18 cellular contexts compared by ENCODE assay signal in the genomic region with DNA sequence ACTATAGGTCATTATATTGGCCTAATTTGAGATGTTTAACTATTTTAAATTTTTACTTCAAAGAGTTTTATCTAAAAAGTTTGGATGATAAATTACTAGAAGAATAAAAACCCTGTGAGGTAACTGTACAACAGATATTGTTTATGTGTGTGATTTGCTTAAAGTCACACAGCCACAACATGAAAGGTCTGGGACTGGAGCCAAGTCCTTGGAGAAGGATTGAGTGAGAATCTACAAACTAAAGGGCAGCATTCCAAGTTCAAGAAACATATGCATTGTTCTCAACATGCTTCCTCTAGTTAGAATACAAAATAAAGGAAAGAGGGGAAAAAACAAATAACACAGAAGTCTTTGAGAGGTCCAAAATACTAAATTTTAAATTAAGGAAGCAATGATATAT.
"Had no signal": no experiment of that assay in that cellular context is flagged by ENCODE, and none has a peak within 500 bp of the region (broad histone marks: within the 10 kb centered on the region; RNA-seq: fewer than 3 reads in every experiment).

No MANE protein-coding gene starts in this region.

- FAIRE-seq: colon had no signal

- ATAC-seq: activated CD4-positive, alpha-beta T cell treated with anti-CD3 and anti-CD28 coated beads for 36 hours; activated CD8-positive, alpha-beta T cell treated with anti-CD3 and anti-CD28 coated beads for 36 hours; activated T-cell treated with anti-CD3 and anti-CD28 coated beads, Interleukin-2, amount 50 U/mL, for 72 hours; gastroesophageal sphincter; stimulated activated naive B cell treated with anti-CD40 and anti-IgM and Interleukin-4, amounts not matched to agents 10 μg/mL and 1 μg/mL and 100 μg/mL, for 72 hours had no signal

- H3K27me3 ChIP-seq: gastroesophageal sphincter, right lobe of liver, tibial nerve had no signal

- H3K9me3 ChIP-seq: right lobe of liver had no signal

- H3K4me3 ChIP-seq: gastroesophageal sphincter, right lobe of liver, tibial nerve had no signal

- H3K27ac ChIP-seq: gastroesophageal sphincter, right lobe of liver, tibial nerve, VCaP had no signal

- DNase-seq: activated CD4-positive, alpha-beta T cell treated with anti-CD3 and anti-CD28 coated beads for 36 hours; activated CD8-positive, alpha-beta memory T cell treated with anti-CD3 and anti-CD28 coated beads, Interleukin-2, amount 50 U/mL, for 4 hours; activated CD8-positive, alpha-beta T cell treated with anti-CD3 and anti-CD28 coated beads for 36 hours; activated gamma-delta T cell treated with Interleukin-2 at 50 U/mL for 16 hours; activated naive CD8-positive, alpha-beta T cell treated with anti-CD3 and anti-CD28 coated beads for 36 hours; activated T-cell treated with anti-CD3 and anti-CD28 coated beads, Interleukin-2, amount 50 U/mL, for 72 hours; aorta; kidney glomerular epithelial cell; naive B cell; posterior cingulate gyrus; right lobe of liver; stimulated activated CD4-positive, alpha-beta T cell treated with anti-CD3 and anti-CD28 coated beads, Interleukin-1b, Interleukin-23, amount 100 ng/mL, for 48 hours; stimulated activated naive B cell treated with anti-CD40 and anti-IgM and Interleukin-4, amounts not matched to agents 10 μg/mL and 1 μg/mL and 100 μg/mL, for 72 hours; T1000 had no signal

- H3K36me3 ChIP-seq: gastroesophageal sphincter, right lobe of liver, tibial nerve had no signal

- H3K4me1 ChIP-seq: right lobe of liver had no signal
